26 cellular contexts compared by ENCODE assay signal in the genomic region with DNA sequence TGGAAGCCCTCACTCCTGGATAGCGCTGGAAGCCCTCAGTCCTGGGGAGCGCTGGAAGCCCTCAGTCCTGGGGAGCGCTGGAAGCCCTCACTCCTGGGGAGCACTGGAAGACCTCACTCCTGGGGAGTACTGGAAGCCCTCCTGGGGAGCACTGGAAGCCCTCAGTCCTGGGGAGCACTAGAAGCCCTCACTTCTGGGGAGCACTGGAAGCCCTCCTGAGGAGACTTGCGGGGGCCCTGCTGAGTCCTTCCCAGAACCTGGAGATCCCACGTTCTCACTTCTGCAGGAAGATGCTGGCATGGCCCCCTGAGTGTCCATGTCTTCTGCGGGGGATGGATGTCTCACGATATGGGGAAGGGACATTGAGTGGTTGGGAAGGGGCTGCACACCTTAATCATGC.
"Had no signal": no experiment of that assay in that cellular context is flagged by ENCODE, and none has a peak within 500 bp of the region (broad histone marks: within the 10 kb centered on the region; RNA-seq: fewer than 3 reads in every experiment).

No MANE protein-coding gene starts in this region.

- H3K9me3 ChIP-seq: colonic mucosa, esophagus muscularis mucosa, esophagus squamous epithelium, gastrocnemius medialis, gastroesophageal sphincter, heart left ventricle had no signal

- H3K27ac ChIP-seq: colonic mucosa, dorsolateral prefrontal cortex, epithelial cell of prostate, esophagus muscularis mucosa, esophagus squamous epithelium, foreskin keratinocyte, gastrocnemius medialis, gastroesophageal sphincter, heart left ventricle, heart right ventricle had no signal

- H3K36me3 ChIP-seq: colonic mucosa, esophagus muscularis mucosa, esophagus squamous epithelium, gastrocnemius medialis, gastroesophageal sphincter, heart left ventricle, heart right ventricle had no signal

- ATAC-seq: effector memory CD8-positive, alpha-beta T cell; esophagus mucosa; foreskin keratinocyte; gastrocnemius medialis; gastroesophageal sphincter; heart left ventricle; heart right ventricle had no signal

- FAIRE-seq: colon, endometrium, endothelial cell of umbilical vein, frontal cortex had no signal

- DNase-seq: colonic mucosa; cortex of kidney; dermis blood vessel endothelial cell; dorsolateral prefrontal cortex; effector CD4-positive, alpha-beta T cell; effector CD8-positive, alpha-beta T cell; effector memory CD4-positive, alpha-beta T cell; effector memory CD8-positive, alpha-beta T cell; erythroblast; esophagus squamous epithelium; foreskin fibroblast; foreskin keratinocyte; foreskin melanocyte; gastrocnemius medialis; glutamatergic neuron; heart left ventricle; heart right ventricle had no signal

- H3K27me3 Mint-ChIP-seq: dendritic cell treated with granulocyte-macrophage colony-stimulating factor and Interleukin-4, amounts not matched to agents 40 ng/mL and 50 ng/mL, for 4 days; effector memory CD8-positive, alpha-beta T cell had no signal

- H3K27me3 ChIP-seq: colonic mucosa, foreskin keratinocyte, gastrocnemius medialis had no signal

- H3K4me3 Mint-ChIP-seq: dendritic cell treated with granulocyte-macrophage colony-stimulating factor and Interleukin-4, amounts not matched to agents 40 ng/mL and 50 ng/mL, for 4 days; effector memory CD8-positive, alpha-beta T cell had no signal

- H3K4me3 ChIP-seq: colonic mucosa, dorsolateral prefrontal cortex, esophagus muscularis mucosa, esophagus squamous epithelium, gastrocnemius medialis, gastroesophageal sphincter, heart left ventricle, heart right ventricle had no signal

- H3K27ac Mint-ChIP-seq: dendritic cell treated with granulocyte-macrophage colony-stimulating factor and Interleukin-4, amounts not matched to agents 40 ng/mL and 50 ng/mL, for 4 days; effector memory CD8-positive, alpha-beta T cell had no signal

- H3K4me1 ChIP-seq: colonic mucosa, esophagus muscularis mucosa, esophagus squamous epithelium, foreskin keratinocyte, gastrocnemius medialis, gastroesophageal sphincter, heart left ventricle, heart right ventricle had no signal
